ENCODE assay signal across 8 cellular contexts in genomic region chr14:90815817-90816662, GRCh38. TPM values are rescaled to one million over a fixed set of nuclear protein-coding genes. Genes with fewer than 3 reads are reported as not detected.
DNase-seq lines count a peak whose midpoint lies in the region; ATAC-seq, FAIRE-seq and TF ChIP-seq lines count a peak whose summit lies in the region.

Gene TTC7B (minus strand): TSS chr14:90816430. CDS start chr14:90816295, 135 bp downstream.

- H3K4me2 ChIP-seq in mammary epithelial cell (ENCODE audit: insufficient read depth, low read depth, low read length) (peak within 1 kb of the TSS; percentile 89), keratinocyte (ENCODE audit: control insufficient read depth, extremely low read depth, insufficient read depth, low read depth, low read length) (peak within 1 kb of the TSS; percentile 95)

- CTCF ChIA-PET in mammary epithelial cell (lab: Charles Lee; ENCODE audit: low non-redundant PET) = interaction anchor here (0.6 kb wide), 1 partner anchor 9 kb away, joined by 3 read pairs; no protein-coding TSS in a partner anchor

- H3K36me3 ChIP-seq in SJCRH30 (no peaks in the 10 kb centered on the region), mammary epithelial cell (ENCODE audit: insufficient read depth, low read length) (no peaks in the 10 kb centered on the region), keratinocyte (ENCODE audit: control insufficient read depth in 2 of 2, extremely low read depth in 1 of 2, insufficient read depth in 2 of 2, low read length in 2 of 2) (no peaks in the 10 kb centered on the region)

- FAIRE-seq in keratinocyte (lab: Jason Lieb, UNC) = no peak

- H3K4me3 ChIP-seq in SJCRH30 (peak within 1 kb of the TSS; percentile 90), mammary epithelial cell (replicated peaks in 1 of 3; ENCODE audit: insufficient read depth in 1 of 3, low read depth in 2 of 3, low read length in 3 of 3) (peak within 1 kb of the TSS; percentile 69 to 82 (median 72)), keratinocyte (ENCODE audit: control insufficient read depth in 2 of 3, extremely low read depth in 1 of 3, insufficient read depth in 2 of 3, low read depth in 1 of 3, low read length in 3 of 3) (peak within 1 kb of the TSS; percentile 62 to 85 (median 78))

- no peaks in the 10 kb centered on the region for H3K27me3 ChIP-seq in SJCRH30
- H3K27me3 ChIP-seq in mammary epithelial cell (ENCODE audit: insufficient read depth, low read length) = no peaks in the 10 kb centered on the region
- H3K27me3 ChIP-seq in keratinocyte (ENCODE audit: control insufficient read depth, extremely low read depth, insufficient read depth, low read length) = no peaks in the 10 kb centered on the region

- H3K27ac ChIP-seq in SJCRH30 = peak within 1 kb of the TSS; percentile 43; the same call in 1 of the 2 replicates
- no peak within 1 kb of the TSS for H3K27ac ChIP-seq in mammary epithelial cell (ENCODE audit: insufficient read depth, low read depth, low read length)
- H3K27ac ChIP-seq in keratinocyte (ENCODE audit: control insufficient read depth, insufficient read depth, low read length) = no peak within 1 kb of the TSS

- BruUV-seq in mammary epithelial cell (replicated peaks; lab: Mats Ljungman, UMichigan) = no TSS peak

- intact Hi-C loops in mammary epithelial cell (cut with micrococcal nuclease) = loop anchor here (5.0 kb wide), 1 partner anchor 54 kb away; no protein-coding TSS in a partner anchor

- H2AFZ ChIP-seq in mammary epithelial cell (ENCODE audit: low read depth, low read length) = peak within 1 kb of the TSS; percentile 82
- peak within 1 kb of the TSS; percentile 73 for H2AFZ ChIP-seq in keratinocyte (ENCODE audit: control insufficient read depth, low read length)

- H3K4me1 ChIP-seq in SJCRH30 (peaks cover 11% of the 10 kb centered on the region), mammary epithelial cell (ENCODE audit: insufficient read depth, low read length) (peaks cover 9% of the 10 kb centered on the region), keratinocyte (ENCODE audit: control insufficient read depth, extremely low read depth, insufficient read depth, low read length) (peaks cover 11% of the 10 kb centered on the region)

- in situ Hi-C loops in mammary epithelial cell (cut with MboI; ENCODE audit: low sequenced_read_pairs in 2 of 2) = no loop called here

- no peaks in the 10 kb centered on the region for H3K9me1 ChIP-seq in keratinocyte (ENCODE audit: control insufficient read depth, extremely low read depth, insufficient read depth, low read length)

- peak within 1 kb of the TSS; percentile 28 for H3K9ac ChIP-seq in mammary epithelial cell (ENCODE audit: insufficient read depth, low read length)
- H3K9ac ChIP-seq in keratinocyte (ENCODE audit: control insufficient read depth, extremely low read depth, insufficient read depth, low read length) = peak within 1 kb of the TSS; percentile 81

- 0% methylated on average over 1 of the region's 111 CpGs for WGBS in mammary epithelial cell (ENCODE audit: low coverage, missing lambda C conversion rate)

- no peaks in the 10 kb centered on the region for H4K20me1 ChIP-seq in mammary epithelial cell (ENCODE audit: insufficient read depth, low read length)
- H4K20me1 ChIP-seq in keratinocyte (ENCODE audit: control insufficient read depth, extremely low read depth, insufficient read depth, low read length) = no peaks in the 10 kb centered on the region

- dilution Hi-C loops in mammary epithelial cell (cut with HindIII; ENCODE audit: low sequenced_read_pairs) = no loop called here
- dilution Hi-C loops in keratinocyte (cut with MboI; ENCODE audit: extremely low pct_ligation_motif_present, low sequenced_read_pairs) = no loop called here

- peak; percentile 80 for ATAC-seq in HG02885 (IDR thresholded peaks at IDR 0.05; ENCODE audit: poor library complexity, unreplicated experiment)

- TF ChIP-seq CTCF in mammary epithelial cell (conservative IDR thresholded peaks at IDR 0.05 in 1 of 2, IDR thresholded peaks at IDR 0.05 in 1 of 2; ENCODE audit: extremely low read depth in 1 of 2, insufficient read depth in 1 of 2, low read depth in 1 of 2, low read length in 2 of 2) = peak in 1 of 2 donors; percentile 47
- peak in 2 of 3 experiments; percentile 23 to 53 for TF ChIP-seq CTCF in keratinocyte (optimal IDR thresholded peaks at IDR 0.05 in 1 of 3, IDR thresholded peaks at IDR 0.05 in 1 of 3, conservative IDR thresholded peaks at IDR 0.05 in 1 of 3; ENCODE audit: extremely low read depth in 1 of 3, insufficient read depth in 2 of 3, low read length in 3 of 3)

- H3K79me2 ChIP-seq in mammary epithelial cell (ENCODE audit: insufficient read depth, low read length) = peaks cover 10% of the 10 kb centered on the region
- peaks cover 33% of the 10 kb centered on the region for H3K79me2 ChIP-seq in keratinocyte (ENCODE audit: control insufficient read depth, insufficient read depth, low read length)

- DNase-seq in activated CD4-positive, alpha-beta T cell treated with anti-CD3 and anti-CD28 coated beads for 48 hours = peak; percentile 29
- DNase-seq in activated CD4-positive, alpha-beta T cell treated with anti-CD3 and anti-CD28 coated beads for 1 hour = no peak
- peak; percentile 57 to 64 for DNase-seq in SJCRH30
- peak; percentile 5 for DNase-seq in mammary epithelial cell
- DNase-seq in keratinocyte (ENCODE audit: low read depth, low spot score) = no peak
- DNase-seq in stimulated activated CD4-positive, alpha-beta T cell treated with anti-CD3 and anti-CD28 coated beads, Interleukin-12 subunit alpha, Interleukin-12 subunit beta, amount 100 ng/mL, for 48 hours (ENCODE audit: low read depth in 2 of 3, low spot score in 1 of 3) = peak in 2 of 3 donors; percentile 8 to 22
- no peak for DNase-seq in activated gamma-delta T cell (lab: John Stamatoyannopoulos, UW)

- H3K9me3 ChIP-seq in SJCRH30 (replicated peaks) = no peaks in the 10 kb centered on the region
- H3K9me3 ChIP-seq in mammary epithelial cell (replicated peaks; ENCODE audit: insufficient read depth, low read length) = no peaks in the 10 kb centered on the region
- H3K9me3 ChIP-seq in keratinocyte (ENCODE audit: control insufficient read depth, low read depth, low read length) = no peaks in the 10 kb centered on the region

RNA-seq across cellular contexts. Expression of gene TTC7B, which starts in this region (rescaled TPM):
- total RNA-seq in SJCRH30 (2014; rRNA removed; shearing (Covaris generic)) = 31.7 and 45.9 TPM in 2 replicates
- total RNA-seq in mammary epithelial cell = 10 to 100 TPM; 15.2 to 29.3 TPM
- polyA plus RNA-seq in mammary epithelial cell (23.0 TPM), keratinocyte (15.1 to 42.2 TPM (median 21.4 TPM) in 3 replicates)
- polyA minus RNA-seq in mammary epithelial cell (119 TPM), keratinocyte (53.7 to 71.5 TPM (median 57.7 TPM) in 3 replicates)
- polyA plus RNA-seq in keratinocyte (2011; ENCODE audit: low read depth) = 15.9 TPM
- 36.9 and 45.8 TPM in 2 replicates for polyA plus RNA-seq in keratinocyte (2011; cell fraction: cytosol; rRNA removed)
- polyA plus RNA-seq in keratinocyte (2011; cell fraction: nucleus; rRNA removed) = 22.8 and 32.2 TPM in 2 replicates
- polyA plus RNA-seq in keratinocyte (2012; ENCODE audit: low replicate concordance) = 15.3 and 31.8 TPM in 2 replicates
- polyA minus RNA-seq in keratinocyte (2011; cell fraction: cytosol; rRNA and poly(A)+ RNA removed) = 68.7 TPM
- polyA minus RNA-seq in keratinocyte (2011; cell fraction: nucleus; rRNA and poly(A)+ RNA removed) = 20.9 and 50.6 TPM in 2 replicates

Comparison
In these comparisons a context has a peak if more than half of its experiments do, and no peak if none do; other contexts are left out.
1. DNase-seq: peak in activated CD4-positive, alpha-beta T cell treated with anti-CD3 and anti-CD28 coated beads for 48 hours (single experiment), SJCRH30 (2 of 2), mammary epithelial cell (single experiment) and stimulated activated CD4-positive, alpha-beta T cell treated with anti-CD3 and anti-CD28 coated beads, Interleukin-12 subunit alpha, Interleukin-12 subunit beta, amount 100 ng/mL, for 48 hours (2 of 3); none in activated CD4-positive, alpha-beta T cell treated with anti-CD3 and anti-CD28 coated beads for 1 hour (single experiment), keratinocyte (single experiment) and activated gamma-delta T cell (single experiment).
2. Peak in every context shown above with its lines, with median percentiles within 50 percentile points of each other: H3K4me3 ChIP-seq.